In the genomic region with DNA sequence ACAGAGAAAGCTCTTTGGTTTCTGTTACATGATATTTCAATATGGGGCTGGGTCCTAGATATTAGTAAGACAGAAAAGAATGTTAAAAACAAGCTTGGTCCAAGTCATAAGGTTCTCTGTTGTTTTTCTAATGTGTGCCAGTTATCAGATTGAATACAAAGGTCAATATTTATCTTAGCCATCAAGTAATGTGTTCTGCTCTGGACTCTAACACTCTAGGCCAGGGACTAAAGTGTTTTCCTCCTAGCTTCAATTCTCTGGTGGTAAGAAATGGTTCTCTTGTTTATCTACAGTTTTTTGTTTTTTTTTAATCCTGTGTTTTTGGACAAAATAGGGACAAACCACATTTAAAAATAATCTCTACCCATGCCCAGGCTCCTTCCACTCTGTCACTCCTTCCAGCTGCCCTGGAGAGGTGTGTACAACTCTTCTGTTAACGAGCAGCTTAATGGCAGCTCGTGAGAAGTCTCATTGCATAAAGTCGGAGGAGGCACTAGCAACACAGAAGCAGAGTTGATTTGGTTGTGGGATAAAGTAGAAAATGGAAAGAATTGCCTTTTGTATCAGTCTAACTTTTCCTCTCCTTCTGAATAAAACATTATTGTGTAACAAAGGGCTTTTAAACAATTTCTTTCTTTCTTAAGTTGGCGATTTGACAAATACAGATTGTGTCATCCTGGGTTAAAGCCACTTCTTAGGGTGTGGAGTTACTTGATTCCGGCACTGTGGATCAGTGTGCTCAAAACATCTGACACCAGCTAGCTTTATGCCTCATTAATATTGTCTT, we compare ENCODE assay signal across 10 cellular contexts. TPM values are rescaled to one million over a fixed set of nuclear protein-coding genes. Genes with fewer than 3 reads are reported as not detected.
DNase-seq lines count a peak whose midpoint lies in the region; ATAC-seq and TF ChIP-seq lines count a peak whose summit lies in the region.
"Had no signal": no experiment of that assay in that cellular context is flagged by ENCODE, and none has a peak within 500 bp of the region (broad histone marks: within the 10 kb centered on the region; RNA-seq: fewer than 3 reads in every experiment).

No MANE protein-coding gene starts in this region.

- no peaks in the 10 kb centered on the region for H3K36me3 Mint-ChIP-seq in Caco-2 (ENCODE audit: insufficient read depth, unreplicated experiment)
- H3K36me3 Mint-ChIP-seq: activated CD8-positive, alpha-beta memory T cell treated with anti-CD3 and anti-CD28 coated beads, Interleukin-2, amount 10 ng/mL, durations not matched to agents 7 days and 5 days had no signal

- H3K4me1 Mint-ChIP-seq in Caco-2 (ENCODE audit: low read depth, unreplicated experiment) = peaks cover 37% of the 10 kb centered on the region

- no peaks in the 10 kb centered on the region for H3K36me3 ChIP-seq in subcutaneous abdominal adipose tissue (ENCODE audit: control insufficient read depth in 5 of 5, insufficient read depth in 5 of 5, low read length in 5 of 5)
- H3K36me3 ChIP-seq in Caco-2 (ENCODE audit: control insufficient read depth, insufficient read depth, low read length) = no peaks in the 10 kb centered on the region; the same call in 1 of the 2 replicates

- intact Hi-C loops in Caco-2 (cut with micrococcal nuclease; ENCODE audit: unreplicated experiment) = loop anchor here (1.0 kb wide), 1 partner anchor 8 kb away; the partner anchor contains the start of gene SESTD1

- H3K4me1 ChIP-seq in subcutaneous abdominal adipose tissue (ENCODE audit: control insufficient read depth in 5 of 5, insufficient read depth in 5 of 5, low read length in 5 of 5) (peaks cover 0 to 56% (median 43%) of the 10 kb centered on the region in 5 donors), Caco-2 (peaks cover 42% of the 10 kb centered on the region)

- no peak for TF ChIP-seq CTCF in Caco-2 (IDR thresholded peaks at IDR 0.05; ENCODE audit: insufficient read depth in 1 of 2, low read depth in 1 of 2, low read length in 1 of 2, severe bottlenecking in 1 of 2, unreplicated experiment in 1 of 2)

- H3K27ac Mint-ChIP-seq in Caco-2 (ENCODE audit: unreplicated experiment) = no peak overlapping the region
- H3K27ac Mint-ChIP-seq: activated CD8-positive, alpha-beta memory T cell treated with anti-CD3 and anti-CD28 coated beads, Interleukin-2, amount 10 ng/mL, durations not matched to agents 7 days and 5 days had no signal

- no peak overlapping the region for H3K4me3 Mint-ChIP-seq in Caco-2 (ENCODE audit: unreplicated experiment)
- H3K4me3 Mint-ChIP-seq: activated CD8-positive, alpha-beta memory T cell treated with anti-CD3 and anti-CD28 coated beads, Interleukin-2, amount 10 ng/mL, durations not matched to agents 7 days and 5 days had no signal

- BruUV-seq in Caco-2 (replicated peaks; lab: Mats Ljungman, UMichigan) = no TSS peak

- H3K9me3 Mint-ChIP-seq in Caco-2 (ENCODE audit: unreplicated experiment) = peaks cover 12% of the 10 kb centered on the region

- H3K4me3 ChIP-seq in subcutaneous abdominal adipose tissue (ENCODE audit: low read depth in 1 of 5, low read length in 5 of 5) = peak overlapping the region in 1 of 5 donors; percentile 31
- H3K4me3 ChIP-seq in Caco-2 (ENCODE audit: low read depth, low read length) = no peak overlapping the region

- H3K9ac ChIP-seq in subcutaneous abdominal adipose tissue (ENCODE audit: low read length in 5 of 5) = peak overlapping the region in 3 of 5 donors; percentile 57 to 68 (median 66)

- H3K27ac ChIP-seq in angular gyrus (ENCODE audit: low read depth, low read length) (peak overlapping the region; percentile 91), subcutaneous abdominal adipose tissue (ENCODE audit: low read depth, low read length) (peak overlapping the region; percentile 99)

- no peaks in the 10 kb centered on the region for H3K27me3 Mint-ChIP-seq in Caco-2 (ENCODE audit: insufficient read depth, unreplicated experiment)

- DNase-seq in HS-27A (ENCODE audit: low read depth) = peak; percentile 22
- peak; percentile 82 for DNase-seq in inferior parietal cortex (ENCODE audit: extremely low spot score)
- DNase-seq in Caco-2 = no peak
- no peak for DNase-seq in cerebellar nuclear complex (lab: John Stamatoyannopoulos, UW)
- DNase-seq: activated CD8-positive, alpha-beta memory T cell treated with anti-CD3 and anti-CD28 coated beads, Interleukin-2, amount 10 ng/mL, durations not matched to agents 7 days and 5 days; islet precursor cell had no signal

- ATAC-seq in GM19467 (IDR thresholded peaks at IDR 0.05; ENCODE audit: unreplicated experiment) (no peak), HG03025 (IDR thresholded peaks at IDR 0.05; ENCODE audit: low FRiP score, unreplicated experiment) (no peak)
- ATAC-seq: activated CD8-positive, alpha-beta memory T cell treated with anti-CD3 and anti-CD28 coated beads, Interleukin-2, amount 10 ng/mL, durations not matched to agents 7 days and 5 days had no signal

- POLR2A ChIA-PET in Caco-2 (lab: Charles Lee) = no interaction called here

- CTCF ChIA-PET in Caco-2 (lab: Charles Lee) = no interaction called here

- H3K27me3 ChIP-seq in subcutaneous abdominal adipose tissue (ENCODE audit: control insufficient read depth in 5 of 5, insufficient read depth in 4 of 5, low read length in 5 of 5) (no peaks in the 10 kb centered on the region), Caco-2 (replicated peaks; ENCODE audit: control insufficient read depth, insufficient read depth, low read length) (no peaks in the 10 kb centered on the region)

- H3K9me3 ChIP-seq in subcutaneous abdominal adipose tissue (ENCODE audit: control insufficient read depth in 5 of 5, low read length in 5 of 5) (no peaks in the 10 kb centered on the region), Caco-2 (no peaks in the 10 kb centered on the region)

RNA-seq across cellular contexts. Expression of gene SESTD1, which starts 8.0 kb away (rescaled TPM):
- total RNA-seq in Caco-2 (2022) = 44.7 and 50.2 TPM in 2 replicates

Comparison
In these comparisons a context has a peak if more than half of its experiments do, and no peak if none do; other contexts are left out.
1. DNase-seq: peak in HS-27A (single experiment) and inferior parietal cortex (single experiment); none in Caco-2 (0 of 2) and cerebellar nuclear complex (0 of 2).